22 cellular contexts compared by ENCODE assay signal in the genomic region with DNA sequence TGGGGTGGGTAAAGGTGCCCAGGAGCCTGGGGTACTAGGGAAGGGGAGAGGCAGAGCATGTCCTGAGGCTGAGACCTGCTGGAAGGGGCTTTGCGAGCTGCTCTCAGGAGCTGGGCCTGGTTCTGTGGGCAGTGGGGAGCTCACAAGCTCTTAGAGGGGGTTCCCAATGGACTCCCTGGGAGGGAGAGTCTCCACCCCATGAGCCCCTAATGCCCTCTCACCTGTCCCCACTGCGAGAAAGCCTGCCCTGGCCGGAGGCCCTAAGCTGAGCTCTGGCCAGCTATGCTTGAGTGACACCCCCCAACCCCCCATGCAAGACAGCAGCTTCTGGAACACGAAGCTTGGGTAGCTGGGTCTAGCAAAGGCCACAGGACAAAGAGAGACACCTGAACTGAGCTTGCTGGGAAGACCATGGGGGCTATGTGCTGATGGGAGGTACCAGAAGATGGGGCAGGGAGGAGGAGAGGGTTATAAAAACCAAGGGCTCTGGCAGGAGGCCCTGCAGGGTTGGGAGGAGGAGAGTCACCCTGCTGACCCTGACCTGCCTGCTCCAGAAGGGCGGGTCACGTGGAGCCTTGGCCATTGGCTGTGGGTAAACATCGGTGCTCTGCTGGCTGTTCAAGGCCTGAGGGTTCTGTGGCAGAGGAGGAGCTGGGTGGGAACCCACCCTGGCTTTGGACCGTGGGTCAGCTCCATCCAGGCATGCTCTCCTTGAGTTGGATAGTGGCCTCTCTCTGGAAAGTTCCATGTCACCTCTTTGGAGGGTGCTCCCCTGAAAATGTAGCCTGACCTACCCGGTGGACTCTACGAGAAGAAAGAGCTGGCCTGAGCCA.
DNase-seq lines count a peak whose midpoint lies in the region; ATAC-seq, FAIRE-seq and TF ChIP-seq lines count a peak whose summit lies in the region.
"Had no signal": no experiment of that assay in that cellular context is flagged by ENCODE, and none has a peak within 500 bp of the region (broad histone marks: within the 10 kb centered on the region; RNA-seq: fewer than 3 reads in every experiment).

No MANE protein-coding gene starts in this region.

- H3K4me3 ChIP-seq in K562 = no peak overlapping the region
- no peak overlapping the region for H3K4me3 ChIP-seq in mesendoderm (ENCODE audit: low read length)
- no peak overlapping the region for H3K4me3 ChIP-seq in stomach
- H3K4me3 ChIP-seq: BLaER1 treated with 17β-estradiol and CSF1 and Interleukin-3, amounts not matched to agents 10 nM and 100 nM; esophagus muscularis mucosa; lower lobe of right lung; psoas muscle; smooth muscle cell; tibial nerve had no signal

- no peak overlapping the region for H4K8ac ChIP-seq in mesendoderm (ENCODE audit: low read depth, low read length)

- in situ Hi-C loops in K562 (cut with MboI) = no loop called here

- no peak overlapping the region for H4K5ac ChIP-seq in mesendoderm (ENCODE audit: low read length)

- H3K36me3 Mint-ChIP-seq in activated T-cell treated with anti-CD3 and anti-CD28 coated beads, Interleukin-2, amount 50 U/mL, for 24 hours (ENCODE audit: low read depth) = peaks cover 2% of the 10 kb centered on the region
- H3K36me3 Mint-ChIP-seq in activated T-cell treated with anti-CD3 and anti-CD28 coated beads, Interleukin-2, amount 50 U/mL, for 4 hours (ENCODE audit: insufficient read depth) = no peaks in the 10 kb centered on the region

- H3K4ac ChIP-seq in mesendoderm (ENCODE audit: low read depth, low read length) = no peak overlapping the region

- H3K56ac ChIP-seq in mesendoderm (ENCODE audit: low read length) = peak overlapping the region; percentile 7

- no peaks in the 10 kb centered on the region for H3K27me3 ChIP-seq in K562 (ENCODE audit: control insufficient read depth in 2 of 2, insufficient read depth in 2 of 2, low read length in 2 of 2)
- H3K27me3 ChIP-seq in mesendoderm (ENCODE audit: insufficient read depth, low read length, poor library complexity) = no peaks in the 10 kb centered on the region
- H3K27me3 ChIP-seq in stomach = no peaks in the 10 kb centered on the region
- H3K27me3 ChIP-seq: BLaER1 treated with 17β-estradiol and CSF1 and Interleukin-3, amounts not matched to agents 10 nM and 100 nM; tibial nerve had no signal

- peak; percentile 87 for FAIRE-seq in K562 (lab: Jason Lieb, UNC)
- no peak for FAIRE-seq in GM19239 (lab: Jason Lieb, UNC)
- no peak for FAIRE-seq in GM12892 (lab: Jason Lieb, UNC)
- FAIRE-seq: bronchial epithelial cell, HTR-8/SVneo, RCC 7860, TTC549 had no signal

- H3K36me3 ChIP-seq in K562 (ENCODE audit: control insufficient read depth, insufficient read depth, low read length) (no peaks in the 10 kb centered on the region), mesendoderm (ENCODE audit: control insufficient read depth, insufficient read depth, low read length) (no peaks in the 10 kb centered on the region), stomach (no peaks in the 10 kb centered on the region)
- H3K36me3 ChIP-seq: BLaER1 treated with 17β-estradiol and CSF1 and Interleukin-3, amounts not matched to agents 10 nM and 100 nM; esophagus muscularis mucosa; lower lobe of right lung; tibial nerve had no signal

- no peak overlapping the region for H3K27ac ChIP-seq in K562 (ENCODE audit: extremely low read depth, low read depth, low read length)
- no peak overlapping the region for H3K27ac ChIP-seq in mesendoderm (ENCODE audit: low read depth, low read length)
- peak overlapping the region in 1 of 5 donors; percentile 1 for H3K27ac ChIP-seq in stomach
- H3K27ac ChIP-seq: BLaER1 treated with 17β-estradiol and CSF1 and Interleukin-3, amounts not matched to agents 10 nM and 100 nM; esophagus muscularis mucosa; lower lobe of right lung; psoas muscle had no signal

- H3K4me1 ChIP-seq in K562 (replicated peaks in 1 of 2; ENCODE audit: control insufficient read depth in 2 of 2, insufficient read depth in 2 of 2, low read length in 2 of 2) (peaks cover 40 to 44% of the 10 kb centered on the region in 2 experiments), mesendoderm (ENCODE audit: control insufficient read depth, low read depth, low read length) (peaks cover 9% of the 10 kb centered on the region), stomach (peaks cover 44 to 76% (median 68%) of the 10 kb centered on the region in 4 donors)

- no peaks in the 10 kb centered on the region for H3K27me3 Mint-ChIP-seq in activated T-cell treated with anti-CD3 and anti-CD28 coated beads, Interleukin-2, amount 50 U/mL, for 24 hours
- H3K27me3 Mint-ChIP-seq in activated T-cell treated with anti-CD3 and anti-CD28 coated beads, Interleukin-2, amount 50 U/mL, for 4 hours (ENCODE audit: low read depth) = no peaks in the 10 kb centered on the region

- H3K9me1 ChIP-seq in K562 (ENCODE audit: control insufficient read depth, insufficient read depth, low read length) = no peaks in the 10 kb centered on the region

- H2BK15ac ChIP-seq in mesendoderm (replicated peaks; ENCODE audit: low read depth) = no peak overlapping the region

- peaks cover 7% of the 10 kb centered on the region for H3K79me1 ChIP-seq in mesendoderm (ENCODE audit: low read length)

- WGBS in K562 (ENCODE audit: insufficient coverage, low coverage, missing lambda C conversion rate) = 28% methylated on average over 8 of the region's 10 CpGs
- no CpG with 5 or more reads among the region's 10 CpGs for WGBS in mesendoderm (ENCODE audit: extremely low coverage, insufficient coverage, low lambda C conversion rate)
- WGBS in stomach, 5 donors = 56 to 73% (median 65%) methylated on average over 10 of the region's 10 CpGs

- no peak for ATAC-seq in activated T-cell treated with anti-CD3 and anti-CD28 coated beads, Interleukin-2, amount 50 U/mL, for 4 hours
- peak; percentile 92 for ATAC-seq in K562
- ATAC-seq: lower lobe of right lung, psoas muscle had no signal

- peak overlapping the region; percentile 75 for H3K27ac Mint-ChIP-seq in activated T-cell treated with anti-CD3 and anti-CD28 coated beads, Interleukin-2, amount 50 U/mL, for 24 hours

- H3K9ac ChIP-seq in K562 (ENCODE audit: insufficient read depth in 1 of 2, low read depth in 2 of 2, low read length in 2 of 2) (peak overlapping the region in 1 of 2 experiments; percentile 75; a peak in 2 of 4 replicates), mesendoderm (ENCODE audit: low read length) (no peak overlapping the region)

- POLR2A ChIA-PET in K562 (lab: Yijun Ruan, JAX) = interaction anchor here (0.6 to 2.5 kb wide), 7 partner anchors 10 to 346 kb away, joined by 3 to 18 read pairs (median 5); no protein-coding TSS in a partner anchor

- no peaks in the 10 kb centered on the region for H3K9me3 Mint-ChIP-seq in activated T-cell treated with anti-CD3 and anti-CD28 coated beads, Interleukin-2, amount 50 U/mL, for 24 hours
- H3K9me3 Mint-ChIP-seq in activated T-cell treated with anti-CD3 and anti-CD28 coated beads, Interleukin-2, amount 50 U/mL, for 4 hours = no peaks in the 10 kb centered on the region
- H3K9me3 Mint-ChIP-seq: nephron progenitor cell had no signal

- no peak for DNase-seq in activated T-cell treated with anti-CD3 and anti-CD28 coated beads, Interleukin-2, amount 50 U/mL, for 24 hours
- no peak for DNase-seq in activated T-cell treated with anti-CD3 and anti-CD28 coated beads, Interleukin-2, amount 50 U/mL, for 4 hours
- DNase-seq in K562 (ENCODE audit: extremely low read depth in 1 of 4, low spot score in 3 of 4) = peak; percentile 62 to 75 (median 67)
- DNase-seq in mesendoderm = no peak
- DNase-seq in stomach = peak; percentile 58
- no peak for DNase-seq in GM19239 (ENCODE audit: insufficient read length, low spot score)
- DNase-seq in GM12892 (ENCODE audit: insufficient read length) = no peak
- no peak for DNase-seq in NCI-H187 treated with DMSO at 0.1 percent for 48 hours (lab: John Stamatoyannopoulos, UW)
- DNase-seq: activated T-cell treated with anti-CD3 and anti-CD28 coated beads, Interleukin-2, amount 50 U/mL, for 1 hour; DMS53; lower lobe of right lung; NCI-H1417 treated with DMSO at 0.1 percent for 48 hours; nephron progenitor cell had no signal

- no peaks in the 10 kb centered on the region for H4K20me1 ChIP-seq in K562 (replicated peaks; ENCODE audit: control insufficient read depth, insufficient read depth, low read length)

- peaks cover 82% of the 10 kb centered on the region for H3K4me1 Mint-ChIP-seq in activated T-cell treated with anti-CD3 and anti-CD28 coated beads, Interleukin-2, amount 50 U/mL, for 24 hours (ENCODE audit: low read depth)
- H3K4me1 Mint-ChIP-seq in activated T-cell treated with anti-CD3 and anti-CD28 coated beads, Interleukin-2, amount 50 U/mL, for 4 hours (ENCODE audit: low read depth) = peaks cover 71% of the 10 kb centered on the region

- H2AK5ac ChIP-seq in mesendoderm (ENCODE audit: low read length) = no peak overlapping the region

- no peak overlapping the region for H2BK120ac ChIP-seq in mesendoderm (ENCODE audit: low read depth, low read length)

- no peak overlapping the region for H3K18ac ChIP-seq in mesendoderm (ENCODE audit: low read length)

- H3K4me3 Mint-ChIP-seq in activated T-cell treated with anti-CD3 and anti-CD28 coated beads, Interleukin-2, amount 50 U/mL, for 24 hours = no peak overlapping the region
- no peak overlapping the region for H3K4me3 Mint-ChIP-seq in activated T-cell treated with anti-CD3 and anti-CD28 coated beads, Interleukin-2, amount 50 U/mL, for 4 hours
- H3K4me3 Mint-ChIP-seq: nephron progenitor cell had no signal

- intact Hi-C loops in K562 (cut with micrococcal nuclease) = no loop called here
- intact Hi-C loops in stomach (cut with DNase I; ENCODE audit: low total_unique reads) = no loop called here

- H3K79me2 ChIP-seq in K562 (ENCODE audit: control insufficient read depth, insufficient read depth, low read length) (peaks cover 10% of the 10 kb centered on the region; the same call in 2 of the 3 replicates), mesendoderm (ENCODE audit: control insufficient read depth, insufficient read depth, low read length) (peaks cover 4% of the 10 kb centered on the region)

- H2AFZ ChIP-seq in K562 (ENCODE audit: low read depth, low read length) = peak overlapping the region; percentile 41

- TF ChIP-seq RAD21 in K562 (CRISPR knock-in tag; conservative IDR thresholded peaks at IDR 0.05 in 1 of 2, IDR thresholded peaks at IDR 0.05 in 1 of 2) = no peak

- TF ChIP-seq CTCF in K562 (IDR thresholded peaks at IDR 0.05 in 2 of 3, conservative IDR thresholded peaks at IDR 0.05 in 1 of 3; ENCODE audit: insufficient read depth in 2 of 3, low read depth in 1 of 3, low read length in 3 of 3) (no peak), stomach (IDR thresholded peaks at IDR 0.05) (no peak)

- H3K23ac ChIP-seq in mesendoderm (ENCODE audit: low read length) = no peak overlapping the region

- no TSS peak for BruUV-seq in K562 (replicated peaks; lab: Mats Ljungman, UMichigan)

- CTCF ChIA-PET in K562 (lab: Yijun Ruan, JAX; ENCODE audit: low intra/inter-chr PET ratio) = interaction anchor here (0.6 kb wide), 1 partner anchor 395 kb away, joined by 3 read pairs; no protein-coding TSS in a partner anchor

- H2BK5ac ChIP-seq in mesendoderm (ENCODE audit: low read length) = no peak overlapping the region

- H3K4me2 ChIP-seq in K562 (ENCODE audit: insufficient read depth, low read length) (peak overlapping the region; percentile 43; the same call in 1 of the 2 replicates), mesendoderm (ENCODE audit: low read length) (no peak overlapping the region)
- H3K4me2 ChIP-seq: smooth muscle cell had no signal

- TF ChIP-seq EP300 in K562 (IDR thresholded peaks at IDR 0.05; ENCODE audit: low read length) = no peak
- TF ChIP-seq EP300 in stomach (IDR thresholded peaks at IDR 0.05) = no peak

- H3K9me3 ChIP-seq in K562 (replicated peaks; ENCODE audit: control insufficient read depth, insufficient read depth, low read depth, low read length) (no peaks in the 10 kb centered on the region), stomach (no peaks in the 10 kb centered on the region)
- H3K9me3 ChIP-seq: BLaER1 treated with 17β-estradiol and CSF1 and Interleukin-3, amounts not matched to agents 10 nM and 100 nM; esophagus muscularis mucosa; lower lobe of right lung; psoas muscle; tibial nerve had no signal

- TF ChIP-seq POLR2A in K562 (conservative IDR thresholded peaks at IDR 0.05) (no peak), stomach (IDR thresholded peaks at IDR 0.05) (no peak), GM12892 (IDR thresholded peaks at IDR 0.05; ENCODE audit: low read depth, low read length) (no peak)

Comparison
In these comparisons a context has a peak if more than half of its experiments do, and no peak if none do; other contexts are left out.
1. DNase-seq: peak in K562 (4 of 4) and stomach (single experiment); none in activated T-cell treated with anti-CD3 and anti-CD28 coated beads, Interleukin-2, amount 50 U/mL, for 24 hours (single experiment), activated T-cell treated with anti-CD3 and anti-CD28 coated beads, Interleukin-2, amount 50 U/mL, for 4 hours (single experiment), mesendoderm (single experiment), GM19239 (single experiment), GM12892 (single experiment) and NCI-H187 treated with DMSO at 0.1 percent for 48 hours (single experiment).